Comparison of ENCODE assay signal across 38 cellular contexts in the genomic region with DNA sequence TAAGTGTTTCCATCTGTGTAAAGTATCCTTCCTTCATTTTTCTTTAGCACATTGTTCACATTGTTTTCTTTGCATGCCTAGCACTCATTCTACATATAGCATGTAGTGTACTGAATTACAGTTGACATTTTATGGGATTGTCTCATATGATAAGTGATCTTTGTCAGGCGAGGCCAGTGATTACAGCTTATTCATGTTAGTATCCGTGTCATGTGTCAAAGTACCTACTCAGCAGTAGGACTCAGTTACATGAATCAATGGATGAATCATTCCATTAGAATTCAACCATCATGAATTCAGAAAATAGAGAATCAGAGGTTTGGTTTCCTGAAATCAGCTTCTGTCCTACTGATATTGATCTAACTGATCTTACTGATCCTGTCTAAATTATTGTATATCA. TPM values are rescaled to one million over a fixed set of nuclear protein-coding genes. Genes with fewer than 3 reads are reported as not detected.
A peak's percentile ranks its signal among the peaks of the same experiment; 100 is the strongest.
DNase-seq lines count a peak whose midpoint lies in the region; ATAC-seq, FAIRE-seq and TF ChIP-seq lines count a peak whose summit lies in the region.
"Had no signal": no experiment of that assay in that cellular context is flagged by ENCODE, and none has a peak within 500 bp of the region (broad histone marks: within the 10 kb centered on the region; RNA-seq: fewer than 3 reads in every experiment).

No MANE protein-coding gene starts in this region.

- TF ChIP-seq POLR2A in body of pancreas (IDR thresholded peaks at IDR 0.05) = no peak

- no peaks in the 10 kb centered on the region for H3K9me3 ChIP-seq in body of pancreas
- H3K9me3 ChIP-seq: colonic mucosa, gastrocnemius medialis, left ventricle myocardium inferior, SJSA1, thoracic aorta, vagina had no signal

- H3K4me1 ChIP-seq in body of pancreas = no peaks in the 10 kb centered on the region
- H3K4me1 ChIP-seq: colonic mucosa, gastrocnemius medialis, left ventricle myocardium inferior, vagina had no signal

- H3K4me3 ChIP-seq in retinal pigment epithelial cell (ENCODE audit: low read length) (no peak overlapping the region), body of pancreas (no peak overlapping the region)
- H3K4me3 ChIP-seq: cardiac muscle cell, colonic mucosa, gastrocnemius medialis, hepatocyte, left ventricle myocardium inferior, SJSA1, thoracic aorta, vagina had no signal

- no peaks in the 10 kb centered on the region for H3K27me3 ChIP-seq in body of pancreas
- H3K27me3 ChIP-seq: cardiac muscle cell, colonic mucosa, gastrocnemius medialis, hepatocyte, SJSA1, vagina had no signal

- H3K36me3 ChIP-seq in body of pancreas (replicated peaks in 1 of 2; ENCODE audit: insufficient read depth in 1 of 2, low read depth in 2 of 2) = no peaks in the 10 kb centered on the region
- H3K36me3 ChIP-seq: cardiac muscle cell, colonic mucosa, gastrocnemius medialis, left ventricle myocardium inferior, SJSA1, thoracic aorta, vagina had no signal

- 68 to 83% methylated on average over 2 of the region's 2 CpGs for WGBS in body of pancreas, 2 donors

- DNase-seq in GM03348 (ENCODE audit: low spot score) (peak; percentile 22), RCC 7860 (ENCODE audit: low spot score) (peak; percentile 39), retinal pigment epithelial cell (ENCODE audit: low read depth) (peak; percentile 2), body of pancreas (no peak)
- DNase-seq in activated T-cell treated with anti-CD3 and anti-CD28 coated beads, Interleukin-2, amount 50 U/mL, for 1 hour = no peak
- DNase-seq: activated CD4-positive, alpha-beta memory T cell treated with anti-CD3 and anti-CD28 coated beads, Interleukin-2, amount 10 ng/mL, durations not matched to agents 7 days and 5 days; activated CD4-positive, CD25-positive, alpha-beta regulatory T cell treated with anti-CD3 and anti-CD28 coated beads, Interleukin-2, amount 50 U/mL, for 72 hours; activated CD8-positive, alpha-beta memory T cell treated with anti-CD3 and anti-CD28 coated beads, Interleukin-2, amount 50 U/mL, for 48 hours; amygdala; CD4-positive, alpha-beta T cell; colonic mucosa; effector CD8-positive, alpha-beta T cell; erythroblast; gastrocnemius medialis; IMR-90; left ventricle myocardium inferior; NCI-H1105 treated with DMSO at 0.1 percent for 48 hours; NCI-H2029 treated with DMSO at 0.1 percent for 48 hours; NCI-H2227 treated with DMSO at 0.1 percent for 48 hours; NCI-H526 treated with DMSO at 0.1 percent for 48 hours; stimulated activated CD4-positive, alpha-beta T cell treated with anti-CD3 and anti-CD28 coated beads, Interleukin-15, amount 100 ng/mL, for 24 hours; stimulated activated naive CD8-positive, alpha-beta T cell treated with anti-CD3 and anti-CD28 coated beads, Interleukin-15, Interleukin-2, amounts not matched to agents 100 U/mL and 50 U/mL, for 24 hours had no signal

- no peak overlapping the region for H3K27ac ChIP-seq in body of pancreas
- H3K27ac ChIP-seq: cardiac muscle cell, colonic mucosa, gastrocnemius medialis, hepatocyte, left ventricle myocardium inferior, SJSA1, thoracic aorta, vagina had no signal

- FAIRE-seq in RCC 7860 (lab: Jason Lieb, UNC) = peak; percentile 21
- FAIRE-seq: H54, TTC549 had no signal

- ATAC-seq in esophagus mucosa (peak; percentile 73), body of pancreas (no peak), GM21717 (IDR thresholded peaks at IDR 0.05; ENCODE audit: unreplicated experiment) (no peak), HG03159 (IDR thresholded peaks at IDR 0.05; ENCODE audit: unreplicated experiment) (no peak)
- ATAC-seq: activated T-helper 17 cell treated with anti-CD3 and anti-CD28 coated beads, Interleukin-2, amount 50 U/mL, for 72 hours; gastrocnemius medialis; Panc1; stimulated activated naive CD8-positive, alpha-beta T cell treated with anti-CD3 and anti-CD28 coated beads, Interleukin-15, Interleukin-2, amounts not matched to agents 100 U/mL and 50 U/mL, for 24 hours had no signal

- TF ChIP-seq CTCF in retinal pigment epithelial cell (conservative IDR thresholded peaks at IDR 0.05; ENCODE audit: low read depth, low read length) = no peak
- TF ChIP-seq CTCF in body of pancreas (IDR thresholded peaks at IDR 0.05) = no peak

- intact Hi-C loops in body of pancreas (cut with DNase I) = no loop called here

RNA-seq across cellular contexts. Expression of gene HRNR, which starts 20.6 kb away (rescaled TPM):
- not detected for total RNA-seq in esophagus mucosa
- not detected for total RNA-seq in body of pancreas
- total RNA-seq: activated CD4-positive, alpha-beta memory T cell treated with anti-CD3 and anti-CD28 coated beads, Interleukin-2, amount 10 ng/mL, durations not matched to agents 7 days and 5 days; activated T-helper 17 cell treated with anti-CD3 and anti-CD28 coated beads, Interleukin-2, amount 50 U/mL, for 72 hours; cardiac muscle cell; CD4-positive, alpha-beta T cell; colonic mucosa; G401; gastrocnemius medialis; hepatocyte; IMR-90; left ventricle myocardium inferior; mesenteric fat pad; progenitor cell of endocrine pancreas; T-helper 1 cell treated with Interleukin-12 subunit alpha and Interleukin-12 subunit beta and Interleukin-4 antibody, amounts not matched to agents 30 ng/mL and 1 ng/mL, for 36 hours; thoracic aorta; vagina had no signal

Comparison
In these comparisons a context has a peak if more than half of its experiments do, and no peak if none do; other contexts are left out.
1. DNase-seq: peak in GM03348 (single experiment), RCC 7860 (single experiment) and retinal pigment epithelial cell (single experiment); none in body of pancreas (0 of 4) and activated T-cell treated with anti-CD3 and anti-CD28 coated beads, Interleukin-2, amount 50 U/mL, for 1 hour (single experiment).